In the genomic region with DNA sequence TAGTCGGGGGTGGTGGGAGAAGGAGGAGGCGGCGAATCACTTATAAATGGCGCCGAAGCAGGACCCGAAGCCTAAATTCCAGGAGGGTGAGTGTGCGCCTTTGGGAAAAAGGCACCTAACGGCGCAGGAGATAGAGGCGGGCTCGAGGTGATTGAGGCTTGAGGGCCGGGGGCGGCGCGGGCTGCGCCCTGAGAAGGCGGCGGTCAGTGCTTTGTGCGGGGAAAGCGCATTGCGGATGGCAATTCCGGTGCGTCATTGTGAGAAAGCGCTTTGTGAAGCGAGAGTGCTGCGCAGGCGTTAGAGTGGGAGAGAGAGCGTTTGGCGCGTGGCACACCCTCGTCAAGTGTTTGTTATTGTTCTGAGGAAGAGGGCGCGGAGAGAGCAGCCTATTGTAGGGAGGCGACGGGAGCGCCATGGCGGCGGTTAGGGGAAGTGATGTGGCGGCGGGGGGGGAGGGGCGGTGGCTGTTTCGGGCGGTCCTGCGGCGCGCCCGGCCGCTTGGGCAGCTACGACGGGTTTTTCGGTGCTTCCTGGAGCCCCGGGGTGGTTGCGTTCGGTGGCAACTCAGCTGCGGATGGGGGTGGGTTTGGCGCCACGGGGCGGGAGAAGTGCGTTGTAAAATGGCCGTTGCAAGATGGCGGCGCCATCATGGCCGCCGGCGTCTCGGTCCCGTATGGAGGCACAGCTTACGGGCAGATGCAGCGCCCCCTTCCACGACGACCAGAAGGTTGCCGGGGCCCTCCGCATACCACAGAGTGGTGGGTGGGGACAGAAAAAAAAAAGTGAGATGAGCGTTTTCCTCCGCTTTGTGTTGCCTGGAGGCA, we compare ENCODE assay signal across 8 cellular contexts. TPM values are rescaled to one million over a fixed set of nuclear protein-coding genes. Genes with fewer than 3 reads are reported as not detected.
A peak's percentile ranks its signal among the peaks of the same experiment; 100 is the strongest.
DNase-seq lines count a peak whose midpoint lies in the region; ATAC-seq and TF ChIP-seq lines count a peak whose summit lies in the region.

No MANE protein-coding gene starts in this region.

- H3K4me1 Mint-ChIP-seq in activated CD4-positive, alpha-beta T cell treated with anti-CD3 and anti-CD28 coated beads, Interleukin-2, amount 10 ng/mL, durations not matched to agents 24 days and 14 days: peaks cover 38% of the 10 kb centered on the region

- H3K27ac ChIP-seq in coronary artery (peak overlapping the region; percentile 99 to 100), left lung (peak overlapping the region; percentile 100)

- peak overlapping the region; percentile 100 for H3K4me3 ChIP-seq in BJ (ENCODE audit: low read depth, low read length)
- peak overlapping the region; percentile 92 for H3K4me3 ChIP-seq in coronary artery
- peak overlapping the region; percentile 39 to 87 for H3K4me3 ChIP-seq in left lung

- peak overlapping the region; percentile 96 for H3K4me3 Mint-ChIP-seq in activated CD4-positive, alpha-beta T cell treated with anti-CD3 and anti-CD28 coated beads, Interleukin-2, amount 10 ng/mL, durations not matched to agents 24 days and 14 days

- intact Hi-C loops in activated CD4-positive, alpha-beta T cell treated with anti-CD3 and anti-CD28 coated beads, Interleukin-2, amount 10 ng/mL, durations not matched to agents 24 days and 14 days (cut with micrococcal nuclease): loop anchor here (1.0 to 10.0 kb wide), 4 partner anchors 13 to 1102 kb away; partner anchors contain the start of genes BCL2A1 and IREB2
- intact Hi-C loops in left lung (cut with DNase I): no loop called here

- H3K27ac Mint-ChIP-seq in activated CD4-positive, alpha-beta T cell treated with anti-CD3 and anti-CD28 coated beads, Interleukin-2, amount 10 ng/mL, durations not matched to agents 24 days and 14 days: peak overlapping the region; percentile 100

- peak; percentile 73 for ATAC-seq in HG03439 (IDR thresholded peaks at IDR 0.05; ENCODE audit: unreplicated experiment)
- ATAC-seq in left lung: peak; percentile 72

- no peaks in the 10 kb centered on the region for H3K9me3 Mint-ChIP-seq in activated CD4-positive, alpha-beta T cell treated with anti-CD3 and anti-CD28 coated beads, Interleukin-2, amount 10 ng/mL, durations not matched to agents 24 days and 14 days

- H3K4me1 ChIP-seq in left lung: peaks cover 29 to 44% of the 10 kb centered on the region in 2 donors

- no peaks in the 10 kb centered on the region for H3K27me3 ChIP-seq in BJ (ENCODE audit: control insufficient read depth, insufficient read depth, low read length)
- no peaks in the 10 kb centered on the region for H3K27me3 ChIP-seq in left lung

- CTCF ChIA-PET in BJ (lab: Yijun Ruan, JAX): interaction anchor here (0.6 to 3.3 kb wide), 9 partner anchors 9 to 105 kb away, joined by 3 to 20 read pairs (median 3); no protein-coding TSS in a partner anchor

- POLR2A ChIA-PET in BJ (lab: Charles Lee): interaction anchor here (0.5 to 1.3 kb wide), 4 partner anchors 13 to 145 kb away, joined by 3 to 5 read pairs (median 4); no protein-coding TSS in a partner anchor

- no peaks in the 10 kb centered on the region for H3K27me3 Mint-ChIP-seq in activated CD4-positive, alpha-beta T cell treated with anti-CD3 and anti-CD28 coated beads, Interleukin-2, amount 10 ng/mL, durations not matched to agents 24 days and 14 days

- H3K36me3 Mint-ChIP-seq in activated CD4-positive, alpha-beta T cell treated with anti-CD3 and anti-CD28 coated beads, Interleukin-2, amount 10 ng/mL, durations not matched to agents 24 days and 14 days (ENCODE audit: low read depth): peaks cover 19% of the 10 kb centered on the region

- H3K36me3 ChIP-seq in BJ (ENCODE audit: control insufficient read depth, insufficient read depth, low read length) (no peaks in the 10 kb centered on the region), left lung (no peaks in the 10 kb centered on the region)

- DNase-seq in BJ (ENCODE audit: low read depth) (peak; percentile 74), GM19238 (ENCODE audit: insufficient read length, low spot score) (peak; percentile 66), NCI-H510A (lab: John Stamatoyannopoulos, UW) (peak; percentile 50), coronary artery (ENCODE audit: low spot score) (peak; percentile 88), left lung (peak; percentile 84 to 94)
- DNase-seq in activated CD4-positive, alpha-beta T cell treated with anti-CD3 and anti-CD28 coated beads, Interleukin-2, amount 10 ng/mL, durations not matched to agents 24 days and 14 days: peak; percentile 97
- DNase-seq in stimulated activated CD4-positive, alpha-beta T cell treated with anti-CD3 and anti-CD28 coated beads, Interleukin-2, amount 100 ng/mL, for 4 hours (ENCODE audit: low read depth): peak; percentile 90

- H3K9me3 ChIP-seq in left lung: no peaks in the 10 kb centered on the region

- TF ChIP-seq CTCF in BJ (IDR thresholded peaks at IDR 0.05; ENCODE audit: insufficient read depth, low read depth, low read length): peak; percentile 63
- no peak for TF ChIP-seq CTCF in coronary artery (IDR thresholded peaks at IDR 0.05)
- peak in 1 of 2 donors; percentile 34 for TF ChIP-seq CTCF in left lung (IDR thresholded peaks at IDR 0.05)

RNA-seq across cellular contexts. Expression of gene MORF4L1, which starts 0.5 kb away (rescaled TPM):
- polyA plus RNA-seq in BJ (2011; rRNA removed): 199 and 373 TPM in 2 replicates
- polyA minus RNA-seq in BJ (2011; rRNA and poly(A)+ RNA removed): 57.2 and 57.7 TPM in 2 replicates
- total RNA-seq in activated CD4-positive, alpha-beta T cell treated with anti-CD3 and anti-CD28 coated beads, Interleukin-2, amount 10 ng/mL, durations not matched to agents 24 days and 14 days: 280 and 289 TPM in 2 replicates
- total RNA-seq in left lung: 100 to 1,000 TPM; 262 to 269 TPM

Comparison
In these comparisons a context has a peak if more than half of its experiments do, and no peak if none do; other contexts are left out.
1. Peak in every context shown above with its lines: DNase-seq, ATAC-seq, H3K4me3 ChIP-seq and H3K27ac ChIP-seq.